In genomic region chr15:65937476-65937875, GRCh38 we compare ENCODE assay signal across 14 cellular contexts.
DNase-seq lines count a peak whose midpoint lies in the region; ATAC-seq and TF ChIP-seq lines count a peak whose summit lies in the region.
"Had no signal": no experiment of that assay in that cellular context is flagged by ENCODE, and none has a peak within 500 bp of the region (broad histone marks: within the 10 kb centered on the region; RNA-seq: fewer than 3 reads in every experiment).

No MANE protein-coding gene starts in this region.

- no peaks in the 10 kb centered on the region for H3K9me3 Mint-ChIP-seq in natural killer cell
- H3K9me3 Mint-ChIP-seq: stimulated activated memory B cell treated with anti-CD40 and anti-IgM and Interleukin-4, amounts not matched to agents 10 μg/mL and 1 μg/mL and 100 μg/mL, for 72 hours; WTC11 had no signal

- H3K27ac Mint-ChIP-seq in natural killer cell: no peak overlapping the region
- H3K27ac Mint-ChIP-seq: stimulated activated memory B cell treated with anti-CD40 and anti-IgM and Interleukin-4, amounts not matched to agents 10 μg/mL and 1 μg/mL and 100 μg/mL, for 72 hours; WTC11 had no signal

- in situ Hi-C loops in G401 (cut with HindIII; ENCODE audit: low sequenced_read_pairs): no loop called here

- ATAC-seq in GM18502 (IDR thresholded peaks at IDR 0.05; ENCODE audit: poor library complexity, unreplicated experiment) (no peak), natural killer cell (no peak)
- ATAC-seq: stimulated activated memory B cell treated with anti-CD40 and anti-IgM and Interleukin-4, amounts not matched to agents 10 μg/mL and 1 μg/mL and 100 μg/mL, for 72 hours; WTC11 had no signal

- intact Hi-C loops in natural killer cell (cut with micrococcal nuclease): no loop called here

- DNase-seq in G401 (ENCODE audit: low spot score): peak; percentile 60
- DNase-seq in NCI-H69 (lab: John Stamatoyannopoulos, UW): peak; percentile 61
- DNase-seq in cerebellum (ENCODE audit: low spot score): peak; percentile 45
- DNase-seq in pons (ENCODE audit: low spot score): peak; percentile 56
- no peak for DNase-seq in NCI-H446 treated with DMSO at 0.1 percent for 48 hours (lab: John Stamatoyannopoulos, UW)
- DNase-seq in NCI-H2107 treated with DMSO at 0.1 percent for 48 hours (lab: John Stamatoyannopoulos, UW; ENCODE audit: unreplicated experiment): no peak
- DNase-seq in natural killer cell: no peak
- DNase-seq: activated CD8-positive, alpha-beta memory T cell treated with anti-CD3 and anti-CD28 coated beads, Interleukin-2, amount 50 U/mL, for 48 hours; foreskin melanocyte; NCI-H1436 treated with DMSO at 0.1 percent for 48 hours; stimulated activated CD4-positive, alpha-beta T cell treated with anti-CD3 and anti-CD28 coated beads, Interleukin-2, amount 100 ng/mL, for 48 hours had no signal

- no peaks in the 10 kb centered on the region for H3K4me1 Mint-ChIP-seq in natural killer cell
- H3K4me1 Mint-ChIP-seq: stimulated activated memory B cell treated with anti-CD40 and anti-IgM and Interleukin-4, amounts not matched to agents 10 μg/mL and 1 μg/mL and 100 μg/mL, for 72 hours; WTC11 had no signal

- H3K4me3 Mint-ChIP-seq in natural killer cell: no peak overlapping the region
- H3K4me3 Mint-ChIP-seq: stimulated activated memory B cell treated with anti-CD40 and anti-IgM and Interleukin-4, amounts not matched to agents 10 μg/mL and 1 μg/mL and 100 μg/mL, for 72 hours; WTC11 had no signal

- no peaks in the 10 kb centered on the region for H3K27me3 Mint-ChIP-seq in natural killer cell (ENCODE audit: low read depth in 2 of 2)

- no peaks in the 10 kb centered on the region for H3K36me3 Mint-ChIP-seq in natural killer cell
- H3K36me3 Mint-ChIP-seq: stimulated activated memory B cell treated with anti-CD40 and anti-IgM and Interleukin-4, amounts not matched to agents 10 μg/mL and 1 μg/mL and 100 μg/mL, for 72 hours; WTC11 had no signal

- TF ChIP-seq CTCF in natural killer cell (IDR thresholded peaks at IDR 0.05): no peak

Comparison
In these comparisons a context has a peak if more than half of its experiments do, and no peak if none do; other contexts are left out.
1. DNase-seq: peak in G401 (single experiment), NCI-H69 (single experiment), cerebellum (single experiment) and pons (single experiment); none in NCI-H446 treated with DMSO at 0.1 percent for 48 hours (single experiment), NCI-H2107 treated with DMSO at 0.1 percent for 48 hours (single experiment) and natural killer cell (single experiment).